2 cellular contexts compared by ENCODE assay signal in the genomic region with DNA sequence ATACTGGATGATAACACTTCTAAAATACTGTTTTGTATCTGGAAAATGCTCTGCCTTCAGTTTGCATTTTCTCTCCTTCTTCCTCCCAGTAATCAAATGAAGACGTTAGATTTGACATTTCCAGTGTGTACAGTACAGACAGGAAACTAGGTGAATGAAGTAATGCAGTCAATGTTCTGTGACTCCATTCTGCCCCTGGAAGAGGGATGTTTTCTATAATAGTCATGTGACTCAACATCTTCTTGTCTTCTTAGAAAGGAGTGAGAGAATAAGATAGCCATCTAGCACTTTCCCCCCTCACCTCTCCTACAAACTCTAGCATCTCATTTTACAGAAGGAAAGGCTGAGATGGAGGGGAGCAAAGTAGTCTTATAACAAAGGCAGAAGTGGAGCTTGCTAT.
TF ChIP-seq lines count a peak whose summit lies in the region.

No MANE protein-coding gene starts in this region.

TF ChIP-seq in A549, 52 proteins besides CTCF, POLR2A, EP300 and RAD21:
- no peak for TF ChIP-seq CBX8 (IDR thresholded peaks at IDR 0.05)
- no peak for TF ChIP-seq HOXB13 (CRISPR knock-in tag; IDR thresholded peaks at IDR 0.05; ENCODE audit: low read depth)
- TF ChIP-seq NFE2L2 (conservative IDR thresholded peaks at IDR 0.05; ENCODE audit: low read length): no peak
- TF ChIP-seq FOSL2 (IDR thresholded peaks at IDR 0.05): no peak
- no peak for TF ChIP-seq FOSL2 (CRISPR knock-in tag; IDR thresholded peaks at IDR 0.05)
- TF ChIP-seq FOSB (CRISPR knock-in tag; IDR thresholded peaks at IDR 0.05): no peak
- TF ChIP-seq ZNF302 (CRISPR knock-in tag; IDR thresholded peaks at IDR 0.05): no peak
- no peak for TF ChIP-seq NPAS2 (CRISPR knock-in tag; IDR thresholded peaks at IDR 0.05; ENCODE audit: borderline replicate concordance)
- TF ChIP-seq ZFP36 (IDR thresholded peaks at IDR 0.05; ENCODE audit: borderline replicate concordance, partially characterized antibody): no peak

TF ChIP-seq in IMR-90, 13 proteins besides CTCF, POLR2A, EP300 and RAD21:
- TF ChIP-seq, protein P1, sequence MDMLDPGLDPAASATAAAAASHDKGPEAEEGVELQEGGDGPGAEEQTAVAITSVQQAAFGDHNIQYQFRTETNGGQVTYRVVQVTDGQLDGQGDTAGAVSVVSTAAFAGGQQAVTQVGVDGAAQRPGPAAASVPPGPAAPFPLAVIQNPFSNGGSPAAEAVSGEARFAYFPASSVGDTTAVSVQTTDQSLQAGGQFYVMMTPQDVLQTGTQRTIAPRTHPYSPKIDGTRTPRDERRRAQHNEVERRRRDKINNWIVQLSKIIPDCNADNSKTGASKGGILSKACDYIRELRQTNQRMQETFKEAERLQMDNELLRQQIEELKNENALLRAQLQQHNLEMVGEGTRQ (IDR thresholded peaks at IDR 0.05; ENCODE audit: low read depth, low read length): peak; percentile 34; the same call in 1 of the 2 replicates
- TF ChIP-seq SMC3 (IDR thresholded peaks at IDR 0.05; ENCODE audit: low read depth, low read length): no peak
